In genomic region chr2:194166818-194167217, GRCh38 we compare ENCODE assay signal across 8 cellular contexts.
DNase-seq lines count a peak whose midpoint lies in the region; ATAC-seq and TF ChIP-seq lines count a peak whose summit lies in the region.

No MANE protein-coding gene starts in this region.

- intact Hi-C loops in CD14-positive monocyte (cut with micrococcal nuclease) (no loop called here), dorsolateral prefrontal cortex (cut with DNase I) (no loop called here), ascending aorta (cut with DNase I) (no loop called here)

- TF ChIP-seq CTCF in CD14-positive monocyte (IDR thresholded peaks at IDR 0.05) (peak; percentile 34), dorsolateral prefrontal cortex (IDR thresholded peaks at IDR 0.05 in 54 of 56, conservative IDR thresholded peaks at IDR 0.05 in 2 of 56; ENCODE audit: low read depth in 1 of 56, partially characterized antibody in 56 of 56) (peak in 52 of 56 donors; percentile 17 to 57 (median 41)), ascending aorta (IDR thresholded peaks at IDR 0.05) (peak in 1 of 3 experiments; percentile 15)

- ATAC-seq in GM18873 (IDR thresholded peaks at IDR 0.05; ENCODE audit: low FRiP score, unreplicated experiment), result peak; percentile 49
- peak; percentile 77 for ATAC-seq in HG03108 (IDR thresholded peaks at IDR 0.05; ENCODE audit: unreplicated experiment)
- no peak for ATAC-seq in activated naive CD4-positive, alpha-beta T cell treated with anti-CD3 and anti-CD28 coated beads, Interleukin-2, amount 50 U/mL, for 72 hours

- no peak overlapping the region for H3K4me3 Mint-ChIP-seq in CD14-positive monocyte

- no peaks in the 10 kb centered on the region for H3K36me3 Mint-ChIP-seq in CD14-positive monocyte
- no peaks in the 10 kb centered on the region for H3K36me3 Mint-ChIP-seq in activated naive CD4-positive, alpha-beta T cell treated with anti-CD3 and anti-CD28 coated beads, Interleukin-2, amount 50 U/mL, for 72 hours

- H3K27me3 Mint-ChIP-seq in CD14-positive monocyte (ENCODE audit: low read depth in 3 of 3), result peaks cover 0 to 1% (median 0%) of the 10 kb centered on the region in 3 donors

- no peaks in the 10 kb centered on the region for H3K36me3 ChIP-seq in ascending aorta

- H3K4me3 ChIP-seq in dorsolateral prefrontal cortex (no peak overlapping the region), ascending aorta (no peak overlapping the region)

- no peak overlapping the region for H3K27ac Mint-ChIP-seq in CD14-positive monocyte
- no peak overlapping the region for H3K27ac Mint-ChIP-seq in activated naive CD4-positive, alpha-beta T cell treated with anti-CD3 and anti-CD28 coated beads, Interleukin-2, amount 50 U/mL, for 72 hours

- H3K4me1 ChIP-seq in ascending aorta, result no peaks in the 10 kb centered on the region

- DNase-seq in CD14-positive monocyte (ENCODE audit: low spot score) (no peak), NCI-H748 treated with DMSO at 0.1 percent for 48 hours (lab: John Stamatoyannopoulos, UW) (peak; percentile 35), dorsolateral prefrontal cortex (no peak), putamen (ENCODE audit: low spot score) (peak; percentile 0), ascending aorta (ENCODE audit: low spot score in 2 of 2) (no peak)
- DNase-seq in activated naive CD4-positive, alpha-beta T cell treated with anti-CD3 and anti-CD28 coated beads, Interleukin-2, amount 50 U/mL, for 72 hours (ENCODE audit: low spot score in 2 of 2), result no peak

- H3K9me3 ChIP-seq in ascending aorta, result no peaks in the 10 kb centered on the region

- H3K9me3 Mint-ChIP-seq in CD14-positive monocyte, result peaks cover 0 to 6% (median 4%) of the 10 kb centered on the region in 7 donors
- H3K9me3 Mint-ChIP-seq in activated naive CD4-positive, alpha-beta T cell treated with anti-CD3 and anti-CD28 coated beads, Interleukin-2, amount 50 U/mL, for 72 hours, result no peaks in the 10 kb centered on the region

- no peaks in the 10 kb centered on the region for H3K4me1 Mint-ChIP-seq in CD14-positive monocyte

- peaks cover 0 to 3% (median 0%) of the 10 kb centered on the region in 45 donors for H3K27me3 ChIP-seq in dorsolateral prefrontal cortex
- H3K27me3 ChIP-seq in ascending aorta, result no peaks in the 10 kb centered on the region

- H3K27ac ChIP-seq in dorsolateral prefrontal cortex, result no peak overlapping the region
- no peak overlapping the region for H3K27ac ChIP-seq in ascending aorta

Comparison
In these comparisons a context has a peak if more than half of its experiments do, and no peak if none do; other contexts are left out.
1. DNase-seq: peak in NCI-H748 treated with DMSO at 0.1 percent for 48 hours (single experiment) and putamen (single experiment); none in CD14-positive monocyte (single experiment), dorsolateral prefrontal cortex (0 of 10), ascending aorta (0 of 2) and activated naive CD4-positive, alpha-beta T cell treated with anti-CD3 and anti-CD28 coated beads, Interleukin-2, amount 50 U/mL, for 72 hours (0 of 2).
2. ATAC-seq: peak in GM18873 (single experiment) and HG03108 (single experiment); none in activated naive CD4-positive, alpha-beta T cell treated with anti-CD3 and anti-CD28 coated beads, Interleukin-2, amount 50 U/mL, for 72 hours (0 of 2).